26 cellular contexts compared by ENCODE assay signal in the genomic region with DNA sequence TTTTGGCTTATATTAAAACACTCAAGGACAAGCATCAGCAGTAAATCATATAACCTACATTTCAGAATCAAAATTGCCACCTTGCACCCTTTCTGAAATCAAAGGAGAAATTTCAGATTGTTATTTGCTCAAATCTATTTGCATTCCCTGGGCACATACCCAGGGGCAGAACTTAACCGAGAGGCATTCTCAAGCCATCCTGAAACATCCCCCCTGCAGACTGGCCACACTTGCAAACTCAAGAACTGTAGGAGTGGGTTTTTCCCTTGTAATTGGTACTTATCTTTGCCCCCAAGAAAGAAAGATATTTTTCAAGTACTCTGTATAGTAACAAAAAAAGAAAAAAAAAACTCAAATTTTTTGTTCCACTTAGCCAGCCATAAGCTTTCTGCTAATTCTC.
"Had no signal": no experiment of that assay in that cellular context is flagged by ENCODE, and none has a peak within 500 bp of the region (broad histone marks: within the 10 kb centered on the region; RNA-seq: fewer than 3 reads in every experiment).

No MANE protein-coding gene starts in this region.

- ATAC-seq: left ventricle myocardium superior; lower lobe of right lung; naive thymus-derived CD8-positive, alpha-beta T cell; psoas muscle; right lobe of liver; stimulated activated memory B cell treated with anti-CD40 and anti-IgM and Interleukin-4, amounts not matched to agents 10 μg/mL and 1 μg/mL and 100 μg/mL, for 72 hours; stimulated activated naive CD8-positive, alpha-beta T cell treated with anti-CD3 and anti-CD28 coated beads, Interleukin-15, amount 100 ng/mL, for 72 hours had no signal

- H3K27me3 Mint-ChIP-seq: naive thymus-derived CD8-positive, alpha-beta T cell; stimulated activated memory B cell treated with anti-CD40 and anti-IgM and Interleukin-4, amounts not matched to agents 10 μg/mL and 1 μg/mL and 100 μg/mL, for 72 hours; stimulated activated naive CD8-positive, alpha-beta T cell treated with anti-CD3 and anti-CD28 coated beads, Interleukin-15, amount 100 ng/mL, for 72 hours had no signal

- H3K4me1 ChIP-seq: lower lobe of right lung, psoas muscle, right lobe of liver, transverse colon, upper lobe of left lung, vagina had no signal

- DNase-seq: hypothalamus; islet precursor cell; left ventricle myocardium superior; lower lobe of right lung; mammary epithelial cell; mesenchymal stem cell; naive thymus-derived CD8-positive, alpha-beta T cell; occipital lobe; psoas muscle; right lobe of liver; stimulated activated CD4-positive, alpha-beta T cell treated with anti-CD3 and anti-CD28 coated beads, Interleukin-1b, Interleukin-23, amount 100 ng/mL, for 48 hours; stimulated activated CD4-positive, alpha-beta T cell treated with anti-CD3 and anti-CD28 coated beads, Interleukin-2, amount 100 ng/mL, for 48 hours; stimulated activated CD4-positive, alpha-beta T cell treated with anti-CD3 and anti-CD28 coated beads, Interleukin-4, amount 100 ng/mL, for 4 hours; stimulated activated CD8-positive, alpha-beta memory T cell treated with anti-CD3 and anti-CD28 coated beads, Interleukin-4, amount 100 ng/mL, for 48 hours; stimulated activated naive CD4-positive, alpha-beta T cell treated with Interleukin-2 at 50 U/mL for 16 hours; stimulated activated naive CD8-positive, alpha-beta T cell treated with anti-CD3 and anti-CD28 coated beads, Interleukin-15, amount 100 ng/mL, for 72 hours; substantia nigra; transverse colon; upper lobe of left lung had no signal

- H3K4me3 ChIP-seq: lower lobe of right lung, psoas muscle, right lobe of liver, smooth muscle cell, transverse colon, upper lobe of left lung, vagina had no signal

- H3K27ac Mint-ChIP-seq: naive thymus-derived CD8-positive, alpha-beta T cell; stimulated activated memory B cell treated with anti-CD40 and anti-IgM and Interleukin-4, amounts not matched to agents 10 μg/mL and 1 μg/mL and 100 μg/mL, for 72 hours; stimulated activated naive CD8-positive, alpha-beta T cell treated with anti-CD3 and anti-CD28 coated beads, Interleukin-15, amount 100 ng/mL, for 72 hours had no signal

- H3K36me3 Mint-ChIP-seq: stimulated activated memory B cell treated with anti-CD40 and anti-IgM and Interleukin-4, amounts not matched to agents 10 μg/mL and 1 μg/mL and 100 μg/mL, for 72 hours had no signal

- H3K36me3 ChIP-seq: lower lobe of right lung, neutrophil, right lobe of liver, transverse colon, upper lobe of left lung, vagina had no signal

- H3K9ac ChIP-seq: parathyroid adenoma had no signal

- H3K4me3 Mint-ChIP-seq: naive thymus-derived CD8-positive, alpha-beta T cell; nephron; neural crest cell; stimulated activated memory B cell treated with anti-CD40 and anti-IgM and Interleukin-4, amounts not matched to agents 10 μg/mL and 1 μg/mL and 100 μg/mL, for 72 hours; stimulated activated naive CD8-positive, alpha-beta T cell treated with anti-CD3 and anti-CD28 coated beads, Interleukin-15, amount 100 ng/mL, for 72 hours had no signal

- H3K4me1 Mint-ChIP-seq: naive thymus-derived CD8-positive, alpha-beta T cell; neural crest cell; stimulated activated memory B cell treated with anti-CD40 and anti-IgM and Interleukin-4, amounts not matched to agents 10 μg/mL and 1 μg/mL and 100 μg/mL, for 72 hours; stimulated activated naive CD8-positive, alpha-beta T cell treated with anti-CD3 and anti-CD28 coated beads, Interleukin-15, amount 100 ng/mL, for 72 hours had no signal

- H3K9me3 Mint-ChIP-seq: nephron; stimulated activated memory B cell treated with anti-CD40 and anti-IgM and Interleukin-4, amounts not matched to agents 10 μg/mL and 1 μg/mL and 100 μg/mL, for 72 hours had no signal

- H2AFZ ChIP-seq: parathyroid adenoma had no signal

- H3K4me2 ChIP-seq: smooth muscle cell had no signal

- H3K27ac ChIP-seq: lower lobe of right lung, neutrophil, parathyroid adenoma, psoas muscle, right lobe of liver, transverse colon, upper lobe of left lung, vagina had no signal

- H3K9me3 ChIP-seq: lower lobe of right lung, neutrophil, psoas muscle, right lobe of liver, transverse colon, upper lobe of left lung, vagina had no signal

- H3K27me3 ChIP-seq: neutrophil, right lobe of liver, transverse colon, upper lobe of left lung, vagina had no signal
